1 cellular context compared by ENCODE assay signal in genomic region chr1:119396982-119397381, GRCh38.
A peak's percentile ranks its signal among the peaks of the same experiment; 100 is the strongest.
TF ChIP-seq lines count a peak whose summit lies in the region.

No MANE protein-coding gene starts in this region.

TF ChIP-seq in K562, 482 proteins besides CTCF, POLR2A, EP300 and RAD21:
- TF ChIP-seq TAF1 (IDR thresholded peaks at IDR 0.05; ENCODE audit: control insufficient read depth, extremely low read depth, insufficient read depth, low read length, severe bottlenecking) (no peak), LEF1 (IDR thresholded peaks at IDR 0.05) (no peak), FOXK1 (CRISPR knock-in tag; IDR thresholded peaks at IDR 0.05; ENCODE audit: borderline replicate concordance) (no peak), BCL6 (CRISPR knock-in tag; IDR thresholded peaks at IDR 0.05) (no peak), EZH2 (IDR thresholded peaks at IDR 0.05; ENCODE audit: borderline replicate concordance, low read depth, low read length) (no peak), DDX20 (tag; IDR thresholded peaks at IDR 0.05; ENCODE audit: low read depth) (no peak), YY1 (IDR thresholded peaks at IDR 0.05; ENCODE audit: borderline replicate concordance in 1 of 3, control insufficient read depth in 1 of 3, extremely low read depth in 1 of 3, insufficient read depth in 3 of 3, insufficient read length in 1 of 3, insufficient replicate concordance in 2 of 3, low read depth in 1 of 3, low read length in 2 of 3) (no peak), CBFA2T2 (conservative IDR thresholded peaks at IDR 0.05) (peak; percentile 24; the same call in 1 of the 2 replicates), KAT8 (IDR thresholded peaks at IDR 0.05; ENCODE audit: low read depth) (no peak), PTBP1 (IDR thresholded peaks at IDR 0.05; ENCODE audit: low read depth, low read length) (no peak), MTA2 (IDR thresholded peaks at IDR 0.05; ENCODE audit: low read depth) (no peak), ASH1L (IDR thresholded peaks at IDR 0.05; ENCODE audit: borderline replicate concordance, low read depth, partially characterized antibody) (no peak), ZNF384 (IDR thresholded peaks at IDR 0.05; ENCODE audit: low read depth, low read length) (no peak), ZBTB1 (CRISPR knock-in tag; IDR thresholded peaks at IDR 0.05; ENCODE audit: borderline replicate concordance, low read depth) (no peak), SIN3B (IDR thresholded peaks at IDR 0.05; ENCODE audit: low read depth) (no peak), KDM4B (IDR thresholded peaks at IDR 0.05; ENCODE audit: borderline replicate concordance in 2 of 2, low read depth in 1 of 2) (no peak), FOS (IDR thresholded peaks at IDR 0.05; ENCODE audit: extremely low read depth, insufficient read length) (no peak), TRIM25 (IDR thresholded peaks at IDR 0.05; ENCODE audit: borderline replicate concordance) (no peak), ZNF778 (CRISPR knock-in tag; IDR thresholded peaks at IDR 0.05) (no peak), SRSF7 (optimal IDR thresholded peaks at IDR 0.05; ENCODE audit: low read depth, low read length) (no peak), CBX5 (IDR thresholded peaks at IDR 0.05; ENCODE audit: borderline replicate concordance, low read depth) (no peak), ZNF316 (IDR thresholded peaks at IDR 0.05) (peak; percentile 22; the same call in 1 of the 2 replicates), CBFA2T3 (IDR thresholded peaks at IDR 0.05) (peak; percentile 46), SOX6 (IDR thresholded peaks at IDR 0.05) (no peak), RFX5 (IDR thresholded peaks at IDR 0.05; ENCODE audit: low read depth, low read length) (no peak), ZBTB7A (IDR thresholded peaks at IDR 0.05; ENCODE audit: borderline replicate concordance, control insufficient read depth, low read depth, low read length) (no peak), ZNF740 (CRISPR knock-in tag; IDR thresholded peaks at IDR 0.05) (no peak), ZNF740 (tag; IDR thresholded peaks at IDR 0.05) (0 out of 4 replicates have a peak, but pooled peaks of 1 of the 2 experiments have one; percentile 40), EHMT2 (IDR thresholded peaks at IDR 0.05) (no peak), ELF2 (CRISPR knock-in tag; IDR thresholded peaks at IDR 0.05) (no peak), ZKSCAN8 (CRISPR knock-in tag; IDR thresholded peaks at IDR 0.05) (no peak), PCBP2 (IDR thresholded peaks at IDR 0.05; ENCODE audit: low read depth, low read length, poor library complexity, severe bottlenecking) (no peak), CXXC5 (CRISPR knock-in tag; IDR thresholded peaks at IDR 0.05) (no peak), SNIP1 (IDR thresholded peaks at IDR 0.05; ENCODE audit: low read depth) (no peak), ILK (tag; IDR thresholded peaks at IDR 0.05; ENCODE audit: borderline replicate concordance, low read depth) (no peak), HDAC2 (IDR thresholded peaks at IDR 0.05) (no peak), HNRNPUL1 (IDR thresholded peaks at IDR 0.05; ENCODE audit: low read length) (no peak), ZNF57 (CRISPR knock-in tag; IDR thresholded peaks at IDR 0.05) (no peak), ZNF584 (CRISPR knock-in tag; IDR thresholded peaks at IDR 0.05; ENCODE audit: low read depth) (no peak), ESRRA (IDR thresholded peaks at IDR 0.05; ENCODE audit: borderline replicate concordance, low read depth) (peak; percentile 57; the same call in 1 of the 2 replicates), ZNF184 (CRISPR knock-in tag; IDR thresholded peaks at IDR 0.05) (no peak), ZNF239 (CRISPR knock-in tag; IDR thresholded peaks at IDR 0.05) (no peak), ZNF75A (CRISPR knock-in tag; IDR thresholded peaks at IDR 0.05) (no peak), C11orf30 (IDR thresholded peaks at IDR 0.05; ENCODE audit: low read depth) (peak; percentile 44), NFE2 (IDR thresholded peaks at IDR 0.05; ENCODE audit: low read depth) (peak; percentile 69), EWSR1 (IDR thresholded peaks at IDR 0.05; ENCODE audit: borderline replicate concordance, low read depth, partially characterized antibody) (no peak), SAP30 (IDR thresholded peaks at IDR 0.05; ENCODE audit: borderline replicate concordance, insufficient read depth, low read depth, low read length, poor library complexity, severe bottlenecking) (no peak), TGIF2 (CRISPR knock-in tag; IDR thresholded peaks at IDR 0.05) (no peak)
- TF ChIP-seq, protein P1, sequence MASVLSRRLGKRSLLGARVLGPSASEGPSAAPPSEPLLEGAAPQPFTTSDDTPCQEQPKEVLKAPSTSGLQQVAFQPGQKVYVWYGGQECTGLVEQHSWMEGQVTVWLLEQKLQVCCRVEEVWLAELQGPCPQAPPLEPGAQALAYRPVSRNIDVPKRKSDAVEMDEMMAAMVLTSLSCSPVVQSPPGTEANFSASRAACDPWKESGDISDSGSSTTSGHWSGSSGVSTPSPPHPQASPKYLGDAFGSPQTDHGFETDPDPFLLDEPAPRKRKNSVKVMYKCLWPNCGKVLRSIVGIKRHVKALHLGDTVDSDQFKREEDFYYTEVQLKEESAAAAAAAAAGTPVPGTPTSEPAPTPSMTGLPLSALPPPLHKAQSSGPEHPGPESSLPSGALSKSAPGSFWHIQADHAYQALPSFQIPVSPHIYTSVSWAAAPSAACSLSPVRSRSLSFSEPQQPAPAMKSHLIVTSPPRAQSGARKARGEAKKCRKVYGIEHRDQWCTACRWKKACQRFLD (CRISPR knock-in tag; IDR thresholded peaks at IDR 0.05): no peak
- TF ChIP-seq, protein P2, sequence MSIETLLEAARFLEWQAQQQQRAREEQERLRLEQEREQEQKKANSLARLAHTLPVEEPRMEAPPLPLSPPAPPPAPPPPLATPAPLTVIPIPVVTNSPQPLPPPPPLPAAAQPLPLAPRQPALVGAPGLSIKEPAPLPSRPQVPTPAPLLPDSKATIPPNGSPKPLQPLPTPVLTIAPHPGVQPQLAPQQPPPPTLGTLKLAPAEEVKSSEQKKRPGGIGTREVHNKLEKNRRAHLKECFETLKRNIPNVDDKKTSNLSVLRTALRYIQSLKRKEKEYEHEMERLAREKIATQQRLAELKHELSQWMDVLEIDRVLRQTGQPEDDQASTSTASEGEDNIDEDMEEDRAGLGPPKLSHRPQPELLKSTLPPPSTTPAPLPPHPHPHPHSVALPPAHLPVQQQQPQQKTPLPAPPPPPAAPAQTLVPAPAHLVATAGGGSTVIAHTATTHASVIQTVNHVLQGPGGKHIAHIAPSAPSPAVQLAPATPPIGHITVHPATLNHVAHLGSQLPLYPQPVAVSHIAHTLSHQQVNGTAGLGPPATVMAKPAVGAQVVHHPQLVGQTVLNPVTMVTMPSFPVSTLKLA (conservative IDR thresholded peaks at IDR 0.05): no peak
- TF ChIP-seq, protein P3, sequence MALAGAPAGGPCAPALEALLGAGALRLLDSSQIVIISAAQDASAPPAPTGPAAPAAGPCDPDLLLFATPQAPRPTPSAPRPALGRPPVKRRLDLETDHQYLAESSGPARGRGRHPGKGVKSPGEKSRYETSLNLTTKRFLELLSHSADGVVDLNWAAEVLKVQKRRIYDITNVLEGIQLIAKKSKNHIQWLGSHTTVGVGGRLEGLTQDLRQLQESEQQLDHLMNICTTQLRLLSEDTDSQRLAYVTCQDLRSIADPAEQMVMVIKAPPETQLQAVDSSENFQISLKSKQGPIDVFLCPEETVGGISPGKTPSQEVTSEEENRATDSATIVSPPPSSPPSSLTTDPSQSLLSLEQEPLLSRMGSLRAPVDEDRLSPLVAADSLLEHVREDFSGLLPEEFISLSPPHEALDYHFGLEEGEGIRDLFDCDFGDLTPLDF (CRISPR knock-in tag; IDR thresholded peaks at IDR 0.05): no peak
- TF ChIP-seq, protein P4, sequence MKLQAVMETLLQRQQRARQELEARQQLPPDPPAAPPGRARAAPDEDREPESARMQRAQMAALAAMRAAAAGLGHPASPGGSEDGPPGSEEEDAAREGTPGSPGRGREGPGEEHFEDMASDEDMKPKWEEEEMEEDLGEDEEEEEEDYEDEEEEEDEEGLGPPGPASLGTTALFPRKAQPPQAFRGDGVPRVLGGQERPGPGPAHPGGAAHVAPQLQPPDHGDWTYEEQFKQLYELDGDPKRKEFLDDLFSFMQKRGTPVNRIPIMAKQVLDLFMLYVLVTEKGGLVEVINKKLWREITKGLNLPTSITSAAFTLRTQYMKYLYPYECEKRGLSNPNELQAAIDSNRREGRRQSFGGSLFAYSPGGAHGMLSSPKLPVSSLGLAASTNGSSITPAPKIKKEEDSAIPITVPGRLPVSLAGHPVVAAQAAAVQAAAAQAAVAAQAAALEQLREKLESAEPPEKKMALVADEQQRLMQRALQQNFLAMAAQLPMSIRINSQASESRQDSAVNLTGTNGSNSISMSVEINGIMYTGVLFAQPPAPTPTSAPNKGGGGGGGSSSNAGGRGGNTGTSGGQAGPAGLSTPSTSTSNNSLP (IDR thresholded peaks at IDR 0.05; ENCODE audit: borderline replicate concordance, low read depth, low read length): no peak
